15 cellular contexts compared by ENCODE assay signal in genomic region chr17:77209330-77209748, GRCh38.
DNase-seq lines count a peak whose midpoint lies in the region; ATAC-seq and TF ChIP-seq lines count a peak whose summit lies in the region.
"Had no signal": no experiment of that assay in that cellular context is flagged by ENCODE, and none has a peak within 500 bp of the region (broad histone marks: within the 10 kb centered on the region; RNA-seq: fewer than 3 reads in every experiment).

No MANE protein-coding gene starts in this region.

- peaks cover 68% of the 10 kb centered on the region for H3K36me3 Mint-ChIP-seq in activated naive CD4-positive, alpha-beta T cell treated with anti-CD3 and anti-CD28 coated beads, Interleukin-2, amount 10 ng/mL, durations not matched to agents 7 days and 5 days

- H3K27me3 Mint-ChIP-seq in activated naive CD4-positive, alpha-beta T cell treated with anti-CD3 and anti-CD28 coated beads, Interleukin-2, amount 10 ng/mL, durations not matched to agents 7 days and 5 days, result no peaks in the 10 kb centered on the region
- H3K27me3 Mint-ChIP-seq: stimulated activated memory B cell treated with anti-CD40 and anti-IgM and Interleukin-4, amounts not matched to agents 10 μg/mL and 1 μg/mL and 100 μg/mL, for 72 hours had no signal

- 72% methylated on average over 13 of the region's 13 CpGs for WGBS in hepatocyte (ENCODE audit: low lambda C conversion rate, missing lambda C conversion rate)

- H3K4me1 ChIP-seq in MM.1S (ENCODE audit: low read length) (peaks cover 91% of the 10 kb centered on the region), hepatocyte (ENCODE audit: insufficient read depth) (peaks cover 25% of the 10 kb centered on the region), stomach smooth muscle (ENCODE audit: control insufficient read depth, insufficient read depth, low read length) (peaks cover 10% of the 10 kb centered on the region)
- H3K4me1 ChIP-seq: SJCRH30 had no signal

- H3K36me3 ChIP-seq in MM.1S (replicated peaks; ENCODE audit: insufficient read depth, low read length) (peaks cover 50% of the 10 kb centered on the region), hepatocyte (replicated peaks; ENCODE audit: insufficient read depth, low read depth) (no peaks in the 10 kb centered on the region), stomach smooth muscle (ENCODE audit: control insufficient read depth in 2 of 2, insufficient read depth in 2 of 2, low read length in 2 of 2) (peaks cover 56 to 75% of the 10 kb centered on the region in 2 donors)

- no peak overlapping the region for H2AFZ ChIP-seq in MM.1S (ENCODE audit: low read length)
- no peak overlapping the region for H2AFZ ChIP-seq in hepatocyte

- CTCF ChIA-PET in activated naive CD4-positive, alpha-beta T cell treated with anti-CD3 and anti-CD28 coated beads, Interleukin-2, amount 10 ng/mL, durations not matched to agents 7 days and 5 days (lab: Charles Lee), result no interaction called here

- H3K4me2 ChIP-seq in MM.1S (ENCODE audit: low read depth, low read length) (peak overlapping the region; percentile 41), hepatocyte (no peak overlapping the region)

- H3K4me3 ChIP-seq in MM.1S (ENCODE audit: low read length), result no peak overlapping the region
- H3K4me3 ChIP-seq in hepatocyte, result no peak overlapping the region
- no peak overlapping the region for H3K4me3 ChIP-seq in stomach smooth muscle (ENCODE audit: low read length in 2 of 2)
- H3K4me3 ChIP-seq: SJCRH30 had no signal

- in situ Hi-C loops in GM13976 (cut with MboI; ENCODE audit: low sequenced_read_pairs, unreplicated experiment), result no loop called here

- H3K79me2 ChIP-seq in MM.1S (ENCODE audit: low read length), result peaks cover 70% of the 10 kb centered on the region
- no peaks in the 10 kb centered on the region for H3K79me2 ChIP-seq in hepatocyte

- no peaks in the 10 kb centered on the region for H3K27me3 ChIP-seq in MM.1S (replicated peaks; ENCODE audit: insufficient read depth, low read length)
- H3K27me3 ChIP-seq in hepatocyte, result no peaks in the 10 kb centered on the region
- no peaks in the 10 kb centered on the region for H3K27me3 ChIP-seq in stomach smooth muscle (ENCODE audit: control insufficient read depth in 1 of 2, insufficient read depth in 2 of 2, low read length in 2 of 2)
- H3K27me3 ChIP-seq: SJCRH30 had no signal

- H3K9me2 ChIP-seq in MM.1S (replicated peaks; ENCODE audit: insufficient read depth, low read length) (no peaks in the 10 kb centered on the region), hepatocyte (replicated peaks; ENCODE audit: insufficient read depth) (no peaks in the 10 kb centered on the region)

- H3K9ac ChIP-seq in MM.1S (ENCODE audit: low read length) (peak overlapping the region; percentile 66), stomach smooth muscle (ENCODE audit: low read length in 2 of 2) (no peak overlapping the region)

- no peaks in the 10 kb centered on the region for H3K9me3 Mint-ChIP-seq in activated naive CD4-positive, alpha-beta T cell treated with anti-CD3 and anti-CD28 coated beads, Interleukin-2, amount 10 ng/mL, durations not matched to agents 7 days and 5 days
- H3K9me3 Mint-ChIP-seq: activated naive CD4-positive, alpha-beta T cell treated with anti-CD3 and anti-CD28 coated beads, Interleukin-2, amount 50 U/mL, for 72 hours; stimulated activated memory B cell treated with anti-CD40 and anti-IgM and Interleukin-4, amounts not matched to agents 10 μg/mL and 1 μg/mL and 100 μg/mL, for 72 hours had no signal

- DNase-seq in MM.1S (peak; percentile 87), NCI-H510A treated with DMSO at 0.1 percent for 48 hours (lab: John Stamatoyannopoulos, UW) (peak; percentile 93), hepatocyte (ENCODE audit: low spot score) (no peak), NCI-H128 (lab: John Stamatoyannopoulos, UW; ENCODE audit: unreplicated experiment) (no peak), GM13976 (ENCODE audit: low spot score) (no peak)
- no peak for DNase-seq in activated naive CD4-positive, alpha-beta T cell treated with anti-CD3 and anti-CD28 coated beads, Interleukin-2, amount 10 ng/mL, durations not matched to agents 7 days and 5 days
- DNase-seq: GOT3; NCI-H524 treated with DMSO at 0.1 percent for 48 hours; SJCRH30; stimulated activated CD4-positive, alpha-beta T cell treated with anti-CD3 and anti-CD28 coated beads, Interleukin-4, amount 100 ng/mL, for 24 hours had no signal

- peaks cover 83% of the 10 kb centered on the region for H3F3A ChIP-seq in MM.1S (ENCODE audit: insufficient read depth, low read length)

- H3K4me1 Mint-ChIP-seq in activated naive CD4-positive, alpha-beta T cell treated with anti-CD3 and anti-CD28 coated beads, Interleukin-2, amount 10 ng/mL, durations not matched to agents 7 days and 5 days, result no peaks in the 10 kb centered on the region

- H4K20me1 ChIP-seq in MM.1S (ENCODE audit: insufficient read depth, low read length) (no peaks in the 10 kb centered on the region), hepatocyte (ENCODE audit: insufficient read depth, poor library complexity, severe bottlenecking) (no peaks in the 10 kb centered on the region)

- H3K27ac ChIP-seq in MM.1S (ENCODE audit: low read length) (peak overlapping the region; percentile 98), hepatocyte (peak overlapping the region; percentile 64), stomach smooth muscle (ENCODE audit: low read length) (peak overlapping the region; percentile 13)
- H3K27ac ChIP-seq: C4-2B, SJCRH30 had no signal

- no peak for ATAC-seq in GM21360 (IDR thresholded peaks at IDR 0.05; ENCODE audit: unreplicated experiment)
- ATAC-seq: activated naive CD4-positive, alpha-beta T cell treated with anti-CD3 and anti-CD28 coated beads, Interleukin-2, amount 50 U/mL, for 72 hours; stimulated activated memory B cell treated with anti-CD40 and anti-IgM and Interleukin-4, amounts not matched to agents 10 μg/mL and 1 μg/mL and 100 μg/mL, for 72 hours had no signal

- no peak overlapping the region for H3K4me3 Mint-ChIP-seq in activated naive CD4-positive, alpha-beta T cell treated with anti-CD3 and anti-CD28 coated beads, Interleukin-2, amount 10 ng/mL, durations not matched to agents 7 days and 5 days
- H3K4me3 Mint-ChIP-seq: stimulated activated memory B cell treated with anti-CD40 and anti-IgM and Interleukin-4, amounts not matched to agents 10 μg/mL and 1 μg/mL and 100 μg/mL, for 72 hours had no signal

- H3K9me3 ChIP-seq in MM.1S (replicated peaks; ENCODE audit: insufficient read depth, low read length) (no peaks in the 10 kb centered on the region), hepatocyte (ENCODE audit: low read depth) (no peaks in the 10 kb centered on the region), stomach smooth muscle (ENCODE audit: control insufficient read depth in 2 of 2, low read length in 2 of 2) (no peaks in the 10 kb centered on the region)
- H3K9me3 ChIP-seq: SJCRH30 had no signal

- H3K27ac Mint-ChIP-seq in activated naive CD4-positive, alpha-beta T cell treated with anti-CD3 and anti-CD28 coated beads, Interleukin-2, amount 10 ng/mL, durations not matched to agents 7 days and 5 days, result no peak overlapping the region

- TF ChIP-seq CTCF in MM.1S (IDR thresholded peaks at IDR 0.05; ENCODE audit: low read length), result no peak
- TF ChIP-seq CTCF in hepatocyte (IDR thresholded peaks at IDR 0.05; ENCODE audit: poor library complexity), result no peak
- no peak for TF ChIP-seq CTCF in GM13976 (IDR thresholded peaks at IDR 0.05; ENCODE audit: borderline replicate concordance, control extremely low read depth, extremely low read depth, insufficient read depth, missing control alignments)

Comparison
In these comparisons a context has a peak if more than half of its experiments do, and no peak if none do; other contexts are left out.
1. DNase-seq: peak in MM.1S (single experiment) and NCI-H510A treated with DMSO at 0.1 percent for 48 hours (single experiment); none in hepatocyte (single experiment), NCI-H128 (single experiment), GM13976 (single experiment) and activated naive CD4-positive, alpha-beta T cell treated with anti-CD3 and anti-CD28 coated beads, Interleukin-2, amount 10 ng/mL, durations not matched to agents 7 days and 5 days (single experiment).
2. H3K27ac ChIP-seq: peak in every context shown above with its lines; median percentile 98 in MM.1S; 64 in hepatocyte; 13 in stomach smooth muscle.